Comparison of ENCODE assay signal across 1 cellular context in the genomic region with DNA sequence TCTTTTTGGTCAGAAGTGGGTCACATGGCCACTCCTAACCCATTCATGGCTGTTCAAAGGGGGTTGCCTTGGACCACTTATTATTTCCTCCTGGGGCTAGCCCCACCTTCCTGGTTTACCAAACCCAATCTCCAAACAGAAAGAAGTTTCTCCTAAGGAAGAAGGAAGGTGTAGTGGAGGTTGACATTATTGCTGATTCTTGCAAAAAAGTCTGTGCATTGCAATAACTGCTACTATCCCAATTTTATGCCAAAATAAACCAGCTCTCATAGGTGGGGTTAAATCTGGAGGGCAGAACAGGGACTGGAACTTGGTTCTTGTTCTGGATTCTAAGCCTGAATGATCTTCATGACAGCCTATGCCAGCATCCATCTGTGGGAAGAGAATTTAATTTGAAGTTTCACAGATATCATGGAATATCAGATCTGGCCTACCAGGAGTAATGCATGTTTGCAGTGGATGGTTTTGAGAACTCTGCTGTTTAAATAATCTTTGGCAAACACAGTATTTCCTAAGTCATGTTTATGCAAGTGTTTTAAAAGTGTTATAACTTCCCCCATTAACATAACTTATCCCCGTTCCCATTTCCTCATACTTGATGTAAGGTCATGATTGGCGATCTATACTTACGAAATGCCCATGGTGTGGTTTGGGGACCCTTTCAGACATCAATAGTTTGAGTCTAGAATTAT.
TF ChIP-seq lines count a peak whose summit lies in the region.

No MANE protein-coding gene starts in this region.

TF ChIP-seq in A549, 52 proteins besides CTCF, POLR2A, EP300 and RAD21 (continued from another document):
- TF ChIP-seq, protein P1, sequence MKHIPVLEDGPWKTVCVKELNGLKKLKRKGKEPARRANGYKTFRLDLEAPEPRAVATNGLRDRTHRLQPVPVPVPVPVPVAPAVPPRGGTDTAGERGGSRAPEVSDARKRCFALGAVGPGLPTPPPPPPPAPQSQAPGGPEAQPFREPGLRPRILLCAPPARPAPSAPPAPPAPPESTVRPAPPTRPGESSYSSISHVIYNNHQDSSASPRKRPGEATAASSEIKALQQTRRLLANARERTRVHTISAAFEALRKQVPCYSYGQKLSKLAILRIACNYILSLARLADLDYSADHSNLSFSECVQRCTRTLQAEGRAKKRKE (CRISPR knock-in tag; IDR thresholded peaks at IDR 0.05; ENCODE audit: low read depth), result no peak
- TF ChIP-seq CEBPB (IDR thresholded peaks at IDR 0.05) (peak; percentile 27 to 48; a peak in 2 of 4 replicates), ZC3H11A (IDR thresholded peaks at IDR 0.05) (no peak), EHF (CRISPR knock-in tag; IDR thresholded peaks at IDR 0.05) (no peak), CBX2 (IDR thresholded peaks at IDR 0.05; ENCODE audit: borderline replicate concordance, low read depth) (no peak), ZNF302 (CRISPR knock-in tag; IDR thresholded peaks at IDR 0.05) (no peak), KDM5A (IDR thresholded peaks at IDR 0.05) (no peak)
- TF ChIP-seq, protein P2, sequence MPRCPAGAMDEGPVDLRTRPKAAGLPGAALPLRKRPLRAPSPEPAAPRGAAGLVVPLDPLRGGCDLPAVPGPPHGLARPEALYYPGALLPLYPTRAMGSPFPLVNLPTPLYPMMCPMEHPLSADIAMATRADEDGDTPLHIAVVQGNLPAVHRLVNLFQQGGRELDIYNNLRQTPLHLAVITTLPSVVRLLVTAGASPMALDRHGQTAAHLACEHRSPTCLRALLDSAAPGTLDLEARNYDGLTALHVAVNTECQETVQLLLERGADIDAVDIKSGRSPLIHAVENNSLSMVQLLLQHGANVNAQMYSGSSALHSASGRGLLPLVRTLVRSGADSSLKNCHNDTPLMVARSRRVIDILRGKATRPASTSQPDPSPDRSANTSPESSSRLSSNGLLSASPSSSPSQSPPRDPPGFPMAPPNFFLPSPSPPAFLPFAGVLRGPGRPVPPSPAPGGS (IDR thresholded peaks at IDR 0.05), result no peak
